8 cellular contexts compared by ENCODE assay signal in the genomic region with DNA sequence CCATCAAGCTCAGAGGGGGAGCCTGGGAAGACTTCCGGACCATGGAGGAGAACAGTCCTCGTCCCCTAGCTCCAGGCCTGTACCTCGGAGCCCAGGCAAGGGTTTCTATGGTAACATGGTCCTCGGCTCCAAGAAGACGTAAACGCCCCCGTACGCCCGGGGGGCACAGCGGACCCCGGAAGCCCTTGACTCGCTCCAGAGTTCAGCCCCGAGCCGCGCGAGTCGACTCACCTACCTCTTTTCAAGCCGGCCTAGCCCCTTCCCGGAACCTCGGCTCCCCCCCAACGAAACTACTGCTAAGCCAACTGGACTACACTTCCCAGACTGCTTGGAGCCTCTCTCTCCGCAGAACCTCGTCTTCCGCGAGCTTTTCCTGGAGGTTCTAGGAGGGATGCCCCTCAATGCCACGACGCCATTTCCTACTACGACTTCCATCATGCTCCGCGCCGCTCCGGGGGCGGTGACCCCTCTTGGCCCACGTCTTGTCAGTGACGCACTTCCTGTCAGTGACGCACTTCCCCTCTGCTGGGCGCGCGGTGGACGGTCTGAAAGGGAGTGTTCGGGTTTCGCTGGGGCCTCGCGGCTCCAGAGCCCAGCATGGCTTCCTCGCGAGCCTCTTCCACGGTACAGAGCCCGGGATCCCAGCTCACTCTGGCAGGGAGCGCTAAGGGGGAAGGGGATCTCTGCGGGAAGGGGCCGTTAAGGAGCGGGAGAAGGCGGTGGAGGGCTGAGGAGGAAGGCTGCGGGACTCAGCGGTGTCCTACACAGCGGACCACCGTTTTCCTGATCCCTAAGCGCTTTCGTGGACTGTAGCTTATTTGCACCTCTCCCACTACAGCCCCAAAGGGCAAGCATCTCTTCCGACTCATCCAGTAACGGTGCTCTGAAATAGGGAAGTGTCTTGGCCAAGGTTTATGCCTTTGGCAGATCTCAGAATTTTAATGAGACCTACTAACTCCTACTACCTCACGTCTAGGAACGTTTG. TPM values are rescaled to one million over a fixed set of nuclear protein-coding genes. Genes with fewer than 3 reads are reported as not detected.
A peak's percentile ranks its signal among the peaks of the same experiment; 100 is the strongest.
DNase-seq lines count a peak whose midpoint lies in the region; ATAC-seq and TF ChIP-seq lines count a peak whose summit lies in the region.

A gene (minus strand): TSS at position 426 of the 985 bp plus-strand sequence. CDS start 3,065 bp downstream, outside the sequence.
A gene (plus strand): TSS at position 512 of the 985 bp plus-strand sequence. CDS start 86 bp downstream, at position 598.

- TF ChIP-seq CTCF in KMS-11 (conservative IDR thresholded peaks at IDR 0.05; ENCODE audit: low read depth, low read length) (no peak), Panc1 (IDR thresholded peaks at IDR 0.05) (no peak), esophagus squamous epithelium (IDR thresholded peaks at IDR 0.05) (peak in 1 of 6 experiments; percentile 20)

- H3K27me3 ChIP-seq in KMS-11 (ENCODE audit: insufficient read depth, low read depth) (no peaks in the 10 kb centered on the region), Panc1 (ENCODE audit: control insufficient read depth, insufficient read depth, low read length) (no peaks in the 10 kb centered on the region), esophagus squamous epithelium (no peaks in the 10 kb centered on the region)

- H3K9me3 ChIP-seq in Panc1 (ENCODE audit: control insufficient read depth, insufficient read depth, low read depth, low read length) (no peaks in the 10 kb centered on the region), esophagus squamous epithelium (no peaks in the 10 kb centered on the region)

- H2AFZ ChIP-seq in KMS-11 (ENCODE audit: low read depth) = peak within 1 kb of the TSS; percentile 90

- peaks cover 28% of the 10 kb centered on the region for H3K4me1 Mint-ChIP-seq in activated T-cell treated with anti-CD3 and anti-CD28 coated beads, Interleukin-2, amount 50 U/mL, for 4 hours (ENCODE audit: low read depth)

- H3K9ac ChIP-seq in KMS-11 = peak within 1 kb of the TSS; percentile 86

- in situ Hi-C loops in Panc1 (cut with HindIII; ENCODE audit: low pct_unique_long_range_greater_than_20kb, low sequenced_read_pairs) = no loop called here

- peak within 1 kb of the TSS; percentile 97 for H3K4me2 ChIP-seq in KMS-11

- POLR2A ChIA-PET in Panc1 (lab: Charles Lee) = interaction anchor here (0.6 kb wide), 1 partner anchor 23 kb away, joined by 4 read pairs; no protein-coding TSS in a partner anchor

- peaks cover 33% of the 10 kb centered on the region; the same call in 1 of the 2 replicates for H3K79me2 ChIP-seq in KMS-11 (ENCODE audit: insufficient read depth, low read depth)

- peaks cover 43% of the 10 kb centered on the region for H3K36me3 Mint-ChIP-seq in activated T-cell treated with anti-CD3 and anti-CD28 coated beads, Interleukin-2, amount 50 U/mL, for 4 hours (ENCODE audit: insufficient read depth)

- no peaks in the 10 kb centered on the region for H3K9me3 Mint-ChIP-seq in activated T-cell treated with anti-CD3 and anti-CD28 coated beads, Interleukin-2, amount 50 U/mL, for 4 hours

- 0% methylated on average over 8 to 11 of the region's 63 CpGs for WGBS in esophagus squamous epithelium, 2 donors

- H3K27ac ChIP-seq in KMS-11 = peak within 1 kb of the TSS; percentile 69
- H3K27ac ChIP-seq in Panc1 (ENCODE audit: low read length) = peak within 1 kb of the TSS; percentile 96
- H3K27ac ChIP-seq in esophagus squamous epithelium = peak within 1 kb of the TSS; percentile 92 to 98 (median 94)

- H3K36me3 ChIP-seq in KMS-11 (ENCODE audit: insufficient read depth) = peaks cover 15% of the 10 kb centered on the region; the same call in 1 of the 2 replicates
- peaks cover 24% of the 10 kb centered on the region for H3K36me3 ChIP-seq in Panc1 (ENCODE audit: control insufficient read depth, insufficient read depth, low read length)
- peaks cover 8 to 68% (median 32%) of the 10 kb centered on the region in 3 donors for H3K36me3 ChIP-seq in esophagus squamous epithelium

- BruUV-seq in Panc1 (replicated peaks; lab: Mats Ljungman, UMichigan) = TSS peak; percentile 87

- CTCF ChIA-PET in Panc1 (lab: Charles Lee) = interaction anchor here (0.6 to 0.8 kb wide), 4 partner anchors 21 to 131 kb away, joined by 3 to 4 read pairs (median 3); no protein-coding TSS in a partner anchor

- H3K4me3 Mint-ChIP-seq in activated T-cell treated with anti-CD3 and anti-CD28 coated beads, Interleukin-2, amount 50 U/mL, for 4 hours = no peak within 1 kb of the TSS

- intact Hi-C loops in Panc1 (cut with micrococcal nuclease; ENCODE audit: unreplicated experiment) = no loop called here
- intact Hi-C loops in esophagus squamous epithelium (cut with DNase I) = loop anchor here (5.0 kb wide), 1 partner anchor 132 kb away; no protein-coding TSS in a partner anchor

- no peaks in the 10 kb centered on the region for H3K27me3 Mint-ChIP-seq in activated T-cell treated with anti-CD3 and anti-CD28 coated beads, Interleukin-2, amount 50 U/mL, for 4 hours (ENCODE audit: low read depth)

- ATAC-seq in GM21786 (IDR thresholded peaks at IDR 0.05; ENCODE audit: unreplicated experiment) = peak; percentile 96
- peak; percentile 99 for ATAC-seq in Panc1
- ATAC-seq in activated T-cell treated with anti-CD3 and anti-CD28 coated beads, Interleukin-2, amount 50 U/mL, for 4 hours = peak; percentile 93

- peaks cover 22% of the 10 kb centered on the region for H3K4me1 ChIP-seq in KMS-11 (ENCODE audit: low read depth, poor library complexity, severe bottlenecking)
- H3K4me1 ChIP-seq in Panc1 (ENCODE audit: control insufficient read depth, insufficient read depth, low read length) = peaks cover 6% of the 10 kb centered on the region
- H3K4me1 ChIP-seq in esophagus squamous epithelium = peaks cover 13 to 40% (median 16%) of the 10 kb centered on the region in 3 donors

- H3K4me3 ChIP-seq in KMS-11 (IDR thresholded peaks at IDR 0.05; ENCODE audit: insufficient read depth, low read depth, low read length) (no peak within 1 kb of the TSS), Panc1 (ENCODE audit: low read depth in 2 of 2, low read length in 2 of 2) (peak within 1 kb of the TSS; percentile 93 to 99), esophagus squamous epithelium (peak within 1 kb of the TSS; percentile 58 to 96 (median 83))

- no peaks in the 10 kb centered on the region for H4K20me1 ChIP-seq in KMS-11 (ENCODE audit: insufficient read depth)

- TF ChIP-seq POLR2A in esophagus squamous epithelium (IDR thresholded peaks at IDR 0.05) = peak in 3 of 4 donors; percentile 91 to 97 (median 92)

- DNase-seq in DMS79 treated with DMSO at 0.1 percent for 48 hours (lab: John Stamatoyannopoulos, UW) (peak; percentile 98), Panc1 (ENCODE audit: low read depth, low spot score) (peak; percentile 67), esophagus squamous epithelium (lab: John Stamatoyannopoulos, UW) (peak; percentile 82), myocyte (ENCODE audit: low read depth) (peak; percentile 99)
- peak; percentile 92 for DNase-seq in activated T-cell treated with anti-CD3 and anti-CD28 coated beads, Interleukin-2, amount 50 U/mL, for 4 hours
- peak; percentile 91 to 94 for DNase-seq in stimulated activated CD8-positive, alpha-beta memory T cell treated with anti-CD3 and anti-CD28 coated beads, Interleukin-7, amount 100 ng/mL, for 48 hours (ENCODE audit: extremely low read depth in 1 of 2, low read depth in 1 of 2)

RNA-seq across cellular contexts. Expression of the first gene that starts in this region (rescaled TPM):
- 19.4 TPM for total RNA-seq in Panc1 (2021; ENCODE audit: unreplicated experiment)
- 13.6 TPM for polyA plus RNA-seq in Panc1 (2012; ENCODE audit: insufficient read length)
- total RNA-seq in activated T-cell treated with anti-CD3 and anti-CD28 coated beads, Interleukin-2, amount 50 U/mL, for 4 hours = 10 to 100 TPM; 53.7 to 64.8 (median 60.3) TPM
- total RNA-seq in esophagus squamous epithelium = 10 to 100 TPM; 20.5 to 42.4 (median 26.5) TPM
- total RNA-seq in myocyte = 27.8 and 36.0 TPM in 2 replicates
- polyA plus RNA-seq in myocyte (2012) = 32.3 TPM

RNA-seq across cellular contexts. Expression of the second gene that starts in this region (rescaled TPM):
- total RNA-seq in Panc1 (2021; ENCODE audit: unreplicated experiment) (28.9 TPM), esophagus squamous epithelium (10 to 100 TPM; 11.4 to 19.0 (median 17.4) TPM), myocyte (18.7 and 21.7 TPM in 2 replicates)
- polyA plus RNA-seq in Panc1 (2012; ENCODE audit: insufficient read length) = 20.7 TPM
- 10 to 100 TPM; 63.8 to 70.8 (median 65.1) TPM for total RNA-seq in activated T-cell treated with anti-CD3 and anti-CD28 coated beads, Interleukin-2, amount 50 U/mL, for 4 hours
- 15.4 TPM for polyA plus RNA-seq in myocyte (2012)
